In the genomic region with DNA sequence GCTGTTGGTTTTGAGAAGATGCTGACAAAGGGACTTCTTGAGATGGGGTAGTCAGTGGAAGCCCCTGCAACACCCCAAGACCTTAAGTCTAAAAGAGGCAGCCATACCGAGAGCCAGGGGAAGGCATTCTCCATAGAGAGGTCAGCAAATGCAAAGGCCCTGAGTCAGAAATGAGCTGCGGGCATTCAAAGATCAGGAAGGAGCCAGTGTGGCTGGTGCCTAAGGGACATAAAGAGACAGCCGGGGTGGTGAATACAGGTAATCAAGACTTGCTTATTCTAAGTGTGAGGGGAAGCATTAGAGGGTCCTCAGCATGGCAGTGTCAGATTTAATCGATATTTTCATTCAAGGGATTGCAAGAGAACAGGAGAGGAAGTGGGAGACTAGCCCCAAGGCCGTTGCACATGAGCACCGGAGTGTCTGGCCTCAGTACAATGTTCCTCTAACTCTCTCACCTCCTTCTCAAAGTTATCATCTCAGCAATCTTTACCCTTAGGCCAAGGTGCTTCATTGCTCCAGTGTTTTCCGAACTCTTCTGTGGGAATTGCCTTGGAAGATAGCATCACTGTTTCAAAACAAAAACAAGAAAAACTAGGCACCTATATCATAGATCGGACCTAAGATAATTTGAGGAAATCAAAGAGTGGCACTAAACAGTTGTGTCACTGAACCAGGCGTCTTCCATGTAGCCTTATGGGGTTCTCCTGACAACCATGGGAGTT, we compare ENCODE assay signal across 1 cellular context.
TF ChIP-seq lines count a peak whose summit lies in the region.

No MANE protein-coding gene starts in this region.

TF ChIP-seq in SK-N-SH treated with all-trans-retinoic acid at 6 μM for 48 hours, 23 proteins besides CTCF, POLR2A, EP300 and RAD21 (continued from another document):
- TF ChIP-seq, protein P1, sequence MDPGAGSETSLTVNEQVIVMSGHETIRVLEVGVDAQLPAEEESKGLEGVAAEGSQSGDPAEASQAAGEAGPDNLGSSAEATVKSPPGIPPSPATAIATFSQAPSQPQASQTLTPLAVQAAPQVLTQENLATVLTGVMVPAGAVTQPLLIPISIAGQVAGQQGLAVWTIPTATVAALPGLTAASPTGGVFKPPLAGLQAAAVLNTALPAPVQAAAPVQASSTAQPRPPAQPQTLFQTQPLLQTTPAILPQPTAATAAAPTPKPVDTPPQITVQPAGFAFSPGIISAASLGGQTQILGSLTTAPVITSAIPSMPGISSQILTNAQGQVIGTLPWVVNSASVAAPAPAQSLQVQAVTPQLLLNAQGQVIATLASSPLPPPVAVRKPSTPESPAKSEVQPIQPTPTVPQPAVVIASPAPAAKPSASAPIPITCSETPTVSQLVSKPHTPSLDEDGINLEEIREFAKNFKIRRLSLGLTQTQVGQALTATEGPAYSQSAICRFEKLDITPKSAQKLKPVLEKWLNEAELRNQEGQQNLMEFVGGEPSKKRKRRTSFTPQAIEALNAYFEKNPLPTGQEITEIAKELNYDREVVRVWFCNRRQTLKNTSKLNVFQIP (CRISPR knock-in tag; IDR thresholded peaks at IDR 0.05; ENCODE audit: borderline replicate concordance, low read depth), result no peak
- TF ChIP-seq ISL1 (CRISPR knock-in tag; IDR thresholded peaks at IDR 0.05), result no peak
- no peak for TF ChIP-seq GLIS3 (CRISPR knock-in tag; IDR thresholded peaks at IDR 0.05)
- TF ChIP-seq ZNF565 (CRISPR knock-in tag; conservative IDR thresholded peaks at IDR 0.05; ENCODE audit: low read depth), result no peak
- no peak for TF ChIP-seq PPARA (CRISPR knock-in tag; IDR thresholded peaks at IDR 0.05; ENCODE audit: borderline replicate concordance)
- no peak for TF ChIP-seq RARB (CRISPR knock-in tag; IDR thresholded peaks at IDR 0.05)
- TF ChIP-seq BACH2 (CRISPR knock-in tag; IDR thresholded peaks at IDR 0.05; ENCODE audit: borderline replicate concordance), result no peak
- TF ChIP-seq ZNF70 (CRISPR knock-in tag; IDR thresholded peaks at IDR 0.05), result no peak
- TF ChIP-seq TSHZ2 (CRISPR knock-in tag; IDR thresholded peaks at IDR 0.05), result no peak
